23 cellular contexts compared by ENCODE assay signal in genomic region chr14:99540196-99541032, GRCh38. TPM values are rescaled to one million over a fixed set of nuclear protein-coding genes. Genes with fewer than 3 reads are reported as not detected.
DNase-seq lines count a peak whose midpoint lies in the region; ATAC-seq and TF ChIP-seq lines count a peak whose summit lies in the region.
"Had no signal": no experiment of that assay in that cellular context is flagged by ENCODE, and none has a peak within 500 bp of the region (broad histone marks: within the 10 kb centered on the region; RNA-seq: fewer than 3 reads in every experiment).

No MANE protein-coding gene starts in this region.

- ATAC-seq in IMR-90 (ENCODE audit: low read depth), result no peak
- no peak for ATAC-seq in SK-N-SH treated with all-trans-retinoic acid at 6 μM for 48 hours
- no peak for ATAC-seq in psoas muscle
- no peak for ATAC-seq in T-cell (replicated peaks in 1 of 4)

- no peaks in the 10 kb centered on the region for H3K36me3 Mint-ChIP-seq in T-cell

- H3K79me2 ChIP-seq in GM23248 (ENCODE audit: insufficient read depth), result peaks cover 7% of the 10 kb centered on the region; the same call in 1 of the 2 replicates

- no peak overlapping the region for H3K56ac ChIP-seq in IMR-90 (ENCODE audit: extremely low read depth, insufficient read depth, low read length)

- peak overlapping the region; percentile 51; the same call in 1 of the 2 replicates for H3K27ac ChIP-seq in BLaER1
- H3K27ac ChIP-seq in IMR-90 (ENCODE audit: insufficient read depth, low read length), result no peak overlapping the region
- peak overlapping the region; percentile 6 for H3K27ac ChIP-seq in psoas muscle
- H3K27ac ChIP-seq in GM23248, result no peak overlapping the region
- H3K27ac ChIP-seq: hepatocyte had no signal

- no peak overlapping the region for H4K8ac ChIP-seq in IMR-90 (ENCODE audit: low read depth in 2 of 2, low read length in 2 of 2)

- no peak overlapping the region for H2BK5ac ChIP-seq in IMR-90 (ENCODE audit: low read depth, low read length, poor library complexity, severe bottlenecking)

- TF ChIP-seq RAD21 in IMR-90 (IDR thresholded peaks at IDR 0.05; ENCODE audit: low read length), result no peak

- H2BK120ac ChIP-seq in IMR-90 (ENCODE audit: low read depth, low read length), result no peak overlapping the region

- H3K4me1 ChIP-seq in BLaER1, result peaks cover 83% of the 10 kb centered on the region
- peaks cover 28% of the 10 kb centered on the region for H3K4me1 ChIP-seq in IMR-90 (ENCODE audit: control insufficient read depth, insufficient read depth, low read length)
- peaks cover 16% of the 10 kb centered on the region for H3K4me1 ChIP-seq in psoas muscle
- peaks cover 15% of the 10 kb centered on the region for H3K4me1 ChIP-seq in GM23248 (ENCODE audit: insufficient read depth)

- H3K4me3 ChIP-seq in BLaER1 (no peak overlapping the region), IMR-90 (ENCODE audit: insufficient read depth, low read depth, low read length) (no peak overlapping the region), psoas muscle (no peak overlapping the region), GM23248 (no peak overlapping the region)
- H3K4me3 ChIP-seq: GM12878, hepatocyte had no signal

- no peak overlapping the region for H2AK9ac ChIP-seq in IMR-90 (replicated peaks; ENCODE audit: low read depth, low read length, poor library complexity)

- no peak overlapping the region for H3K27ac Mint-ChIP-seq in T-cell
- H3K27ac Mint-ChIP-seq: dendritic cell treated with granulocyte-macrophage colony-stimulating factor and Interleukin-4, amounts not matched to agents 40 ng/mL and 50 ng/mL, for 4 days; IgD-negative memory B cell; T-helper 1 cell treated with Interleukin-12 subunit alpha and Interleukin-12 subunit beta and Interleukin-4 antibody, amounts not matched to agents 30 μg/mL and 1 μg/mL, for 36 hours had no signal

- no peak overlapping the region for H2BK15ac ChIP-seq in IMR-90 (ENCODE audit: low read depth, low read length)

- H3K4ac ChIP-seq in IMR-90 (ENCODE audit: low read depth, low read length), result peak overlapping the region; percentile 10; the same call in 1 of the 2 replicates

- DNase-seq in IMR-90 (no peak), psoas muscle (no peak), GM23248 (no peak), T-cell (no peak), SW 1271 (lab: John Stamatoyannopoulos, UW) (no peak), HuH-7 (ENCODE audit: low spot score) (no peak)
- DNase-seq: ACHN; activated CD4-positive, alpha-beta T cell treated with anti-CD3 and anti-CD28 coated beads, Interleukin-2, amount 50 U/mL, for 1 hour; activated CD8-positive, alpha-beta memory T cell treated with anti-CD3 and anti-CD28 coated beads, Interleukin-2, amount 50 U/mL, for 4 hours; activated effector memory CD4-positive, alpha-beta T cell treated with anti-CD3 and anti-CD28 coated beads, Interleukin-2, amount 50 U/mL, for 16 hours; amniotic stem cell; DMS53; NCI-H1694; NCI-H345; nucleus accumbens; stimulated activated CD4-positive, alpha-beta T cell treated with anti-CD3 and anti-CD28 coated beads, Interleukin-15, amount 100 ng/mL, for 24 hours had no signal

- BruUV-seq in IMR-90 (replicated peaks; lab: Mats Ljungman, UMichigan), result no TSS peak

- WGBS in IMR-90 (ENCODE audit: extremely low coverage in 2 of 2, insufficient read length in 1 of 2), 2 experiments, result 69% methylated on average over 7 of the region's 15 CpGs; no CpG with 5 or more reads in 1 of the 2 experiments
- 58 to 67% (median 62%) methylated on average over 15 of the region's 15 CpGs for WGBS in psoas muscle, 3 donors
- 59 to 64% methylated on average over 14 to 15 of the region's 15 CpGs for WGBS in GM23248 (ENCODE audit: low coverage in 1 of 2, low lambda C conversion rate in 2 of 2, missing lambda C conversion rate in 2 of 2), 2 experiments

- no peak overlapping the region for H3K4me3 Mint-ChIP-seq in T-cell
- H3K4me3 Mint-ChIP-seq: dendritic cell treated with granulocyte-macrophage colony-stimulating factor and Interleukin-4, amounts not matched to agents 40 ng/mL and 50 ng/mL, for 4 days; IgD-negative memory B cell; T-helper 1 cell treated with Interleukin-12 subunit alpha and Interleukin-12 subunit beta and Interleukin-4 antibody, amounts not matched to agents 30 μg/mL and 1 μg/mL, for 36 hours had no signal

- intact Hi-C loops in IMR-90 (cut with micrococcal nuclease), result no loop called here
- intact Hi-C loops in psoas muscle (cut with DNase I), result no loop called here

- H3K9me2 ChIP-seq in GM23248 (ENCODE audit: insufficient read depth), result no peaks in the 10 kb centered on the region

- H3K14ac ChIP-seq in IMR-90 (replicated peaks; ENCODE audit: low read depth, low read length), result no peak overlapping the region

- no peak for TF ChIP-seq POLR2A in IMR-90 (IDR thresholded peaks at IDR 0.05; ENCODE audit: low read depth, low read length)

- TF ChIP-seq CTCF in IMR-90 (conservative IDR thresholded peaks at IDR 0.05; ENCODE audit: low read depth, low read length) (no peak), psoas muscle (IDR thresholded peaks at IDR 0.05) (no peak)

- no peak overlapping the region for H2BK20ac ChIP-seq in IMR-90 (ENCODE audit: low read depth, low read length)

- H2AFZ ChIP-seq in IMR-90 (replicated peaks; ENCODE audit: low read length, poor library complexity), result no peak overlapping the region
- no peak overlapping the region for H2AFZ ChIP-seq in GM23248
- H2AFZ ChIP-seq: hepatocyte had no signal

- H3K9me3 Mint-ChIP-seq in T-cell, result no peaks in the 10 kb centered on the region
- H3K9me3 Mint-ChIP-seq: dendritic cell treated with granulocyte-macrophage colony-stimulating factor and Interleukin-4, amounts not matched to agents 40 ng/mL and 50 ng/mL, for 4 days; IgD-negative memory B cell; T-helper 1 cell treated with Interleukin-12 subunit alpha and Interleukin-12 subunit beta and Interleukin-4 antibody, amounts not matched to agents 30 μg/mL and 1 μg/mL, for 36 hours had no signal

- CTCF ChIA-PET in IMR-90 (lab: Yijun Ruan, JAX), result no interaction called here
- CTCF ChIA-PET in T-cell (lab: Charles Lee), result interaction anchor here in 1 of 2 donors (0.6 kb wide), 1 partner anchor 91 kb away, joined by 3 read pairs; no protein-coding TSS in a partner anchor

- H2AK5ac ChIP-seq in IMR-90 (ENCODE audit: low read depth, low read length), result no peak overlapping the region

- no peaks in the 10 kb centered on the region for H3K9me3 ChIP-seq in BLaER1
- H3K9me3 ChIP-seq in IMR-90 (ENCODE audit: control insufficient read depth, insufficient read depth, low read length), result no peaks in the 10 kb centered on the region
- H3K9me3 ChIP-seq in psoas muscle, result no peaks in the 10 kb centered on the region
- no peaks in the 10 kb centered on the region for H3K9me3 ChIP-seq in GM23248 (ENCODE audit: low read depth)

- no peaks in the 10 kb centered on the region for H3F3A ChIP-seq in GM23248 (ENCODE audit: insufficient read depth)

- H3K27me3 ChIP-seq in BLaER1 (no peaks in the 10 kb centered on the region), IMR-90 (ENCODE audit: control insufficient read depth, insufficient read depth, low read length) (no peaks in the 10 kb centered on the region), psoas muscle (ENCODE audit: insufficient read depth in 3 of 3, low read length in 2 of 3) (no peaks in the 10 kb centered on the region), GM23248 (replicated peaks; ENCODE audit: insufficient read depth) (no peaks in the 10 kb centered on the region; the same call in 1 of the 2 replicates)
- H3K27me3 ChIP-seq: hepatocyte had no signal

- peaks cover 6 to 9% (median 7%) of the 10 kb centered on the region in 3 donors for H3K4me1 Mint-ChIP-seq in T-cell

- H3K4me2 ChIP-seq in BLaER1 (peak overlapping the region; percentile 86), IMR-90 (ENCODE audit: low read depth, low read length) (no peak overlapping the region), GM23248 (ENCODE audit: unreplicated experiment) (no peak overlapping the region)
- H3K4me2 ChIP-seq: hepatocyte had no signal

- H3K9ac ChIP-seq in BLaER1, result peak overlapping the region; percentile 40; the same call in 1 of the 2 replicates
- no peak overlapping the region for H3K9ac ChIP-seq in IMR-90 (ENCODE audit: low read depth, low read length)
- no peak overlapping the region for H3K9ac ChIP-seq in GM23248

- peaks cover 52 to 89% of the 10 kb centered on the region in 2 experiments for H3K79me1 ChIP-seq in IMR-90 (ENCODE audit: low read depth in 1 of 2, low read length in 2 of 2)

- H3K23ac ChIP-seq in IMR-90 (ENCODE audit: low read depth, low read length), result no peak overlapping the region

- in situ Hi-C loops in IMR-90 (cut with MboI; ENCODE audit: low sequenced_read_pairs) (no loop called here), GM23248 (cut with MboI) (no loop called here)

- H3K9me1 ChIP-seq in IMR-90 (ENCODE audit: insufficient read depth, low read length), result peaks cover 26% of the 10 kb centered on the region

- no peak overlapping the region for H4K91ac ChIP-seq in IMR-90 (ENCODE audit: insufficient read depth, low read depth, low read length)

- H3K36me3 ChIP-seq in BLaER1, result peaks cover 6% of the 10 kb centered on the region; the same call in 1 of the 2 replicates
- no peaks in the 10 kb centered on the region for H3K36me3 ChIP-seq in IMR-90 (ENCODE audit: control insufficient read depth, insufficient read depth, low read length)
- H3K36me3 ChIP-seq in psoas muscle (ENCODE audit: insufficient read depth in 1 of 2, low read depth in 1 of 2), result no peaks in the 10 kb centered on the region
- H3K36me3 ChIP-seq in GM23248 (ENCODE audit: low read depth), result no peaks in the 10 kb centered on the region

- H4K5ac ChIP-seq in IMR-90 (ENCODE audit: low read depth, low read length), result no peak overlapping the region

- peaks cover 100% of the 10 kb centered on the region for H4K20me1 ChIP-seq in BLaER1
- peaks cover 38% of the 10 kb centered on the region for H4K20me1 ChIP-seq in IMR-90 (ENCODE audit: insufficient read depth, low read length)
- H4K20me1 ChIP-seq in GM23248 (ENCODE audit: insufficient read depth), result no peaks in the 10 kb centered on the region

- H3K27me3 Mint-ChIP-seq in T-cell, result peaks cover 0 to 2% of the 10 kb centered on the region in 2 donors
- H3K27me3 Mint-ChIP-seq: dendritic cell treated with granulocyte-macrophage colony-stimulating factor and Interleukin-4, amounts not matched to agents 40 ng/mL and 50 ng/mL, for 4 days had no signal

- POLR2A ChIA-PET in IMR-90 (lab: Charles Lee; ENCODE audit: unreplicated experiment) (no interaction called here), T-cell (lab: Charles Lee) (no interaction called here)

- no peak overlapping the region for H3K18ac ChIP-seq in IMR-90 (ENCODE audit: low read depth, low read length)

- dilution Hi-C loops in IMR-90 (cut with HindIII; ENCODE audit: low sequenced_read_pairs, unreplicated experiment), result no loop called here

RNA-seq across cellular contexts. Expression of gene CCNK, which starts 59.2 kb away (rescaled TPM):
- total RNA-seq in IMR-90 (2012; rRNA removed) (18.8 and 33.1 TPM in 2 replicates), psoas muscle (10 to 100 TPM; 31.1 to 53.2 (median 42.4) TPM), T-cell (100 to 1,000 TPM in 2 of 5 donors, 10 to 100 TPM in 3; 61.8 to 138 (median 74.6) TPM)
- polyA plus RNA-seq in IMR-90 (2012; rRNA removed) (25.0 and 38.3 TPM in 2 replicates), psoas muscle (10 to 100 TPM; 17.6 to 44.5 (median 27.7) TPM), GM23248 (2016; fragmentation: Nextera tagmentation; extraction: Ambion mirVana) (20.9 and 25.6 TPM in 2 replicates)
- 9.1 and 12.6 TPM in 2 replicates for polyA plus RNA-seq in IMR-90 (2012; cell fraction: cytosol; rRNA removed)
- 14.4 and 41.8 TPM in 2 replicates for polyA plus RNA-seq in IMR-90 (2012; cell fraction: nucleus; rRNA removed; ENCODE audit: low replicate concordance)
- total RNA-seq in GM23248 (2014; rRNA removed; shearing (Covaris generic)), result 4.4 and 20.9 TPM in 2 replicates

RNA-seq across cellular contexts. Expression of gene SETD3, which starts 59.8 kb away (rescaled TPM):
- total RNA-seq in IMR-90 (2012; rRNA removed) (31.9 and 35.0 TPM in 2 replicates), psoas muscle (100 to 1,000 TPM in 3 of 4 donors, 10 to 100 TPM in 1; 88.6 to 128 (median 125) TPM), T-cell (10 to 100 TPM; 47.7 to 64.6 (median 52.4) TPM)
- polyA plus RNA-seq in IMR-90 (2012; rRNA removed) (15.9 and 18.8 TPM in 2 replicates), psoas muscle (100 to 1,000 TPM in 2 of 3 donors, 10 to 100 TPM in 1; 84.0 to 177 (median 113) TPM), GM23248 (2016; fragmentation: Nextera tagmentation; extraction: Ambion mirVana) (43.3 and 46.9 TPM in 2 replicates)
- polyA plus RNA-seq in IMR-90 (2012; cell fraction: cytosol; rRNA removed), result 5.3 and 7.6 TPM in 2 replicates
- polyA plus RNA-seq in IMR-90 (2012; cell fraction: nucleus; rRNA removed; ENCODE audit: low replicate concordance), result 1.7 and 11.2 TPM in 2 replicates
- total RNA-seq in GM23248 (2014; rRNA removed; shearing (Covaris generic)), result 54.6 and 65.6 TPM in 2 replicates

Comparison
In these comparisons a context has a peak if more than half of its experiments do, and no peak if none do; other contexts are left out.
1. H3K27ac ChIP-seq: peak in BLaER1 (single experiment) and psoas muscle (single experiment); none in IMR-90 (single experiment) and GM23248 (single experiment).